13 cellular contexts compared by ENCODE assay signal in genomic region chr1:91700771-91701493, GRCh38.
DNase-seq lines count a peak whose midpoint lies in the region; ATAC-seq lines count a peak whose summit lies in the region.
"Had no signal": no experiment of that assay in that cellular context is flagged by ENCODE, and none has a peak within 500 bp of the region (broad histone marks: within the 10 kb centered on the region; RNA-seq: fewer than 3 reads in every experiment).

No MANE protein-coding gene starts in this region.

- DNase-seq in EH (ENCODE audit: low read depth): peak; percentile 69
- peak; percentile 96 for DNase-seq in fibroblast of peridontal ligament (ENCODE audit: extremely low read depth)
- no peak for DNase-seq in stimulated activated naive CD4-positive, alpha-beta T cell (lab: John Stamatoyannopoulos, UW)
- DNase-seq in activated effector memory CD4-positive, alpha-beta T cell treated with anti-CD3 and anti-CD28 coated beads, Interleukin-2, amount 50 U/mL, for 16 hours: no peak
- no peak for DNase-seq in A172 (ENCODE audit: low spot score)
- DNase-seq: activated naive CD4-positive, alpha-beta T cell treated with anti-CD3 and anti-CD28 coated beads for 36 hours; NCI-H1092 treated with DMSO at 0.1 percent for 48 hours; NCI-H2171 treated with DMSO at 0.1 percent for 48 hours had no signal

- 51 to 64% (median 57%) methylated on average over 8 of the region's 8 CpGs for WGBS in adipose tissue, 3 donors

- H3K4me3 ChIP-seq in skin epidermis: no peak overlapping the region

- no peak for ATAC-seq in GM19324 (IDR thresholded peaks at IDR 0.05; ENCODE audit: low FRiP score, unreplicated experiment)
- ATAC-seq: esophagus mucosa had no signal

- peak overlapping the region; percentile 9 for H3K27ac ChIP-seq in adipose tissue (ENCODE audit: low read depth, low read length)
- H3K27ac ChIP-seq in skin epidermis: peak overlapping the region in 12 of 21 experiments; percentile 1 to 56 (median 30)
- H3K27ac ChIP-seq: parathyroid adenoma had no signal

Comparison
In these comparisons a context has a peak if more than half of its experiments do, and no peak if none do; other contexts are left out.
1. DNase-seq: peak in EH (single experiment) and fibroblast of peridontal ligament (single experiment); none in stimulated activated naive CD4-positive, alpha-beta T cell (0 of 6), activated effector memory CD4-positive, alpha-beta T cell treated with anti-CD3 and anti-CD28 coated beads, Interleukin-2, amount 50 U/mL, for 16 hours (single experiment) and A172 (single experiment).